In the genomic region with DNA sequence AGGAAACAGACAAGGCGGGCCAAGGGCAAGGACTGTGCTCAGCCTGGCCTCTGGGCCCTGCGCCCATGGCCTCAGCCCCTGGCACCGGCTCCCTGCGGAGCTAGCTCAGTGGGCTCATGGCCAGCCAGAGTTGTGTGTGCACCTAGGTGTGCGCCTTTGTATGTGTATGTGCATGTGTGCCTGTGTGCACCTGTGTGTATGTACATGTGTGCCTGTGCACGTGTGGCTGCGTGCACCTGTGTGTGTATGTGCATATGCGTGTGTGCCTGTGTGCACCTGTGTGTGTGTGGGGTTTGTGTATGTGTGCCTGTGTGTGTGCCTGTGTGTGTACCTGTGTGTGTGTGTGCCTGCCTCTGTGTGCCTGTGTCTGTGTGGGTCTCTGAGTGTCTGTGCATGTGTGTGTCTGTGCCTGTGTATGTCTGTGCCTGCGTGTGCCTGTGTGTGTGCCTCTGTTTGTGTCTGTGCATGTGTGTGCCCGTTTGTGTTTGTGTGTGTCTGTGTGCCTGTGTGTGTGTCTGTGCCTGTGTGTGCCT, we compare ENCODE assay signal across 22 cellular contexts. TPM values are rescaled to one million over a fixed set of nuclear protein-coding genes. Genes with fewer than 3 reads are reported as not detected.
DNase-seq lines count a peak whose midpoint lies in the region; ATAC-seq, FAIRE-seq and TF ChIP-seq lines count a peak whose summit lies in the region.
"Had no signal": no experiment of that assay in that cellular context is flagged by ENCODE, and none has a peak within 500 bp of the region (broad histone marks: within the 10 kb centered on the region; RNA-seq: fewer than 3 reads in every experiment).

No MANE protein-coding gene starts in this region.

- H3K4me3 ChIP-seq in right lobe of liver = no peak overlapping the region
- H3K4me3 ChIP-seq: adrenal gland, breast epithelium, tibial artery had no signal

- H3K9me3 ChIP-seq in right lobe of liver = no peaks in the 10 kb centered on the region
- H3K9me3 ChIP-seq: adrenal gland, breast epithelium, tibial artery had no signal

- TF ChIP-seq CTCF in right lobe of liver (IDR thresholded peaks at IDR 0.05) = no peak
- no peak for TF ChIP-seq CTCF in type B pancreatic cell (conservative IDR thresholded peaks at IDR 0.05)
- no peak for TF ChIP-seq CTCF in HFFc6 (IDR thresholded peaks at IDR 0.05)

- TF ChIP-seq POLR2A in right lobe of liver (IDR thresholded peaks at IDR 0.05) = no peak

- no peak overlapping the region for H3K4me3 Mint-ChIP-seq in dendritic cell treated with granulocyte-macrophage colony-stimulating factor and Interleukin-4, amounts not matched to agents 40 ng/mL and 50 ng/mL, for 4 days
- H3K4me3 Mint-ChIP-seq in type B pancreatic cell (no peak overlapping the region), HFFc6 (no peak overlapping the region)
- H3K4me3 Mint-ChIP-seq: memory B cell; stimulated activated memory B cell treated with anti-CD40 and anti-IgM and Interleukin-4, amounts not matched to agents 10 μg/mL and 1 μg/mL and 100 μg/mL, for 72 hours; T-helper 1 cell treated with Interleukin-12 subunit alpha and Interleukin-12 subunit beta and Interleukin-4 antibody, amounts not matched to agents 30 μg/mL and 1 μg/mL, for 36 hours had no signal

- peaks cover 72% of the 10 kb centered on the region for H3K4me1 Mint-ChIP-seq in dendritic cell treated with granulocyte-macrophage colony-stimulating factor and Interleukin-4, amounts not matched to agents 40 ng/mL and 50 ng/mL, for 4 days (ENCODE audit: low read depth)
- H3K4me1 Mint-ChIP-seq in type B pancreatic cell (ENCODE audit: unreplicated experiment) (peaks cover 32% of the 10 kb centered on the region), HFFc6 (ENCODE audit: low read depth) (peaks cover 1% of the 10 kb centered on the region; the same call in 1 of the 2 replicates)

- no peaks in the 10 kb centered on the region for H3K9me3 Mint-ChIP-seq in dendritic cell treated with granulocyte-macrophage colony-stimulating factor and Interleukin-4, amounts not matched to agents 40 ng/mL and 50 ng/mL, for 4 days
- H3K9me3 Mint-ChIP-seq in type B pancreatic cell (no peaks in the 10 kb centered on the region), HFFc6 (no peaks in the 10 kb centered on the region)
- H3K9me3 Mint-ChIP-seq: memory B cell; stimulated activated memory B cell treated with anti-CD40 and anti-IgM and Interleukin-4, amounts not matched to agents 10 μg/mL and 1 μg/mL and 100 μg/mL, for 72 hours; T-helper 1 cell treated with Interleukin-12 subunit alpha and Interleukin-12 subunit beta and Interleukin-4 antibody, amounts not matched to agents 30 μg/mL and 1 μg/mL, for 36 hours had no signal

- peaks cover 71% of the 10 kb centered on the region for H3K36me3 Mint-ChIP-seq in dendritic cell treated with granulocyte-macrophage colony-stimulating factor and Interleukin-4, amounts not matched to agents 40 ng/mL and 50 ng/mL, for 4 days (ENCODE audit: low read depth)
- peaks cover 7% of the 10 kb centered on the region for H3K36me3 Mint-ChIP-seq in type B pancreatic cell
- H3K36me3 Mint-ChIP-seq in HFFc6 (ENCODE audit: low read depth) = no peaks in the 10 kb centered on the region

- no peak overlapping the region for H3K27ac ChIP-seq in right lobe of liver
- H3K27ac ChIP-seq: adrenal gland, breast epithelium, tibial artery had no signal

- no peaks in the 10 kb centered on the region for H3K27me3 Mint-ChIP-seq in dendritic cell treated with granulocyte-macrophage colony-stimulating factor and Interleukin-4, amounts not matched to agents 40 ng/mL and 50 ng/mL, for 4 days
- H3K27me3 Mint-ChIP-seq in type B pancreatic cell = no peaks in the 10 kb centered on the region
- H3K27me3 Mint-ChIP-seq in HFFc6 (ENCODE audit: insufficient read depth) = no peaks in the 10 kb centered on the region

- no peaks in the 10 kb centered on the region for H3K27me3 ChIP-seq in right lobe of liver
- H3K27me3 ChIP-seq: adrenal gland, breast epithelium, tibial artery had no signal

- FAIRE-seq in HTR-8/SVneo (lab: Jason Lieb, UNC) = peak; percentile 94
- FAIRE-seq: keratinocyte had no signal

- DNase-seq in HTR-8/SVneo (ENCODE audit: insufficient read length, low spot score) (no peak), right lobe of liver (peak; percentile 66 to 83 (median 80)), type B pancreatic cell (ENCODE audit: extremely low spot score, unreplicated experiment) (no peak), NCI-H82 treated with DMSO at 0.1 percent for 48 hours (lab: John Stamatoyannopoulos, UW; ENCODE audit: unreplicated experiment) (no peak), occipital lobe (lab: John Stamatoyannopoulos, UW) (no peak), HFFc6 (no peak)
- DNase-seq: activated CD4-positive, alpha-beta T cell treated with anti-CD3 and anti-CD28 coated beads, Interleukin-2, amount 50 U/mL, for 1 hour; activated CD8-positive, alpha-beta memory T cell treated with anti-CD3 and anti-CD28 coated beads, Interleukin-2, amount 50 U/mL, for 48 hours; activated gamma-delta T cell; KBM-7; NCI-H187; NCI-H774; stimulated activated CD4-positive, alpha-beta T cell treated with anti-CD3 and anti-CD28 coated beads, Interleukin-1b, Interleukin-23, amount 100 ng/mL, for 48 hours; tibial artery had no signal

- 83% methylated on average over 8 of the region's 10 CpGs for WGBS in right lobe of liver (ENCODE audit: insufficient coverage, low coverage, low lambda C conversion rate, missing lambda C conversion rate)

- no peaks in the 10 kb centered on the region for H3K36me3 ChIP-seq in right lobe of liver
- H3K36me3 ChIP-seq: adrenal gland, breast epithelium, tibial artery had no signal

- peak; percentile 73 to 84 (median 80) for ATAC-seq in right lobe of liver
- ATAC-seq: Panc1; stimulated activated memory B cell treated with anti-CD40 and anti-IgM and Interleukin-4, amounts not matched to agents 10 μg/mL and 1 μg/mL and 100 μg/mL, for 72 hours had no signal

- peaks cover 0 to 8% (median 4%) of the 10 kb centered on the region in 4 donors for H3K4me1 ChIP-seq in right lobe of liver
- H3K4me1 ChIP-seq: adrenal gland had no signal

- intact Hi-C loops in dendritic cell treated with granulocyte-macrophage colony-stimulating factor and Interleukin-4, amounts not matched to agents 40 ng/mL and 50 ng/mL, for 4 days (cut with micrococcal nuclease) = no loop called here
- intact Hi-C loops in right lobe of liver (cut with DNase I) = no loop called here

- peak overlapping the region; percentile 84 for H3K27ac Mint-ChIP-seq in dendritic cell treated with granulocyte-macrophage colony-stimulating factor and Interleukin-4, amounts not matched to agents 40 ng/mL and 50 ng/mL, for 4 days
- peak overlapping the region; percentile 72 for H3K27ac Mint-ChIP-seq in type B pancreatic cell
- H3K27ac Mint-ChIP-seq in HFFc6 = no peak overlapping the region
- H3K27ac Mint-ChIP-seq: memory B cell; stimulated activated memory B cell treated with anti-CD40 and anti-IgM and Interleukin-4, amounts not matched to agents 10 μg/mL and 1 μg/mL and 100 μg/mL, for 72 hours; T-helper 1 cell treated with Interleukin-12 subunit alpha and Interleukin-12 subunit beta and Interleukin-4 antibody, amounts not matched to agents 30 μg/mL and 1 μg/mL, for 36 hours had no signal

RNA-seq across cellular contexts. Expression of a gene that starts 7.4 kb away (rescaled TPM):
- total RNA-seq in right lobe of liver = 10 to 100 TPM in 2 of 6 experiments, 1 to 10 TPM in 4; 4.3 to 22.2 (median 7.6) TPM
- 16.0 and 24.6 TPM in 2 replicates for total RNA-seq in type B pancreatic cell (ENCODE audit: low replicate concordance)
- 52.4 TPM for total RNA-seq in occipital lobe
- 10 to 100 TPM in 5 of 6 experiments, 1 to 10 TPM in 1; 9.7 to 13.8 (median 11.9) TPM for total RNA-seq in HFFc6 (2021; fragmentation: NEBNext Ultra II Directional; extraction: Animal tissue kit (Norgen Biotek cat#: 25700))

Comparison
In these comparisons a context has a peak if more than half of its experiments do, and no peak if none do; other contexts are left out.
1. DNase-seq: peak in right lobe of liver (3 of 3); none in HTR-8/SVneo (single experiment), type B pancreatic cell (single experiment), NCI-H82 treated with DMSO at 0.1 percent for 48 hours (single experiment), occipital lobe (single experiment) and HFFc6 (single experiment).